Comparison of ENCODE assay signal across 2 cellular contexts in the genomic region with DNA sequence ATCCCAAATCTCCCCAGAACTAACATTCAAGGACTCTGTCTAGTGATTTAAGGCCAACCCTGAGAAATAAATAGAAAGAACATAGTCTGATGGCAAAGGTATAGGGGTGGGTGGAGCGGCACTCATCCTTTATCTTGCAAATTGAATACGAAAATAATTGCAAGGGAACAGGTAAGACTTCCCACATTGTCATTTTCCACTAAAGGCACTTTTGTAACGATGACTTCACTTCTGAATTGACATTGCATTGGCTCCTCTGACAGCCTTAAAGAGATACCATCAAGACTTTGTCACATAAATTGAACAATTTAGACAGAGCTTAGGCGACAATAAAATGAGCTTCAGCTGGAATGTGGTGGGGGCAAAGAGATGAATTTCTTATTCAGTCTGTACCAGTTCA.
TF ChIP-seq lines count a peak whose summit lies in the region.

No MANE protein-coding gene starts in this region.

TF ChIP-seq in H1, 55 proteins besides CTCF, POLR2A, EP300 and RAD21 (continues in another document):
- TF ChIP-seq, protein P1, sequence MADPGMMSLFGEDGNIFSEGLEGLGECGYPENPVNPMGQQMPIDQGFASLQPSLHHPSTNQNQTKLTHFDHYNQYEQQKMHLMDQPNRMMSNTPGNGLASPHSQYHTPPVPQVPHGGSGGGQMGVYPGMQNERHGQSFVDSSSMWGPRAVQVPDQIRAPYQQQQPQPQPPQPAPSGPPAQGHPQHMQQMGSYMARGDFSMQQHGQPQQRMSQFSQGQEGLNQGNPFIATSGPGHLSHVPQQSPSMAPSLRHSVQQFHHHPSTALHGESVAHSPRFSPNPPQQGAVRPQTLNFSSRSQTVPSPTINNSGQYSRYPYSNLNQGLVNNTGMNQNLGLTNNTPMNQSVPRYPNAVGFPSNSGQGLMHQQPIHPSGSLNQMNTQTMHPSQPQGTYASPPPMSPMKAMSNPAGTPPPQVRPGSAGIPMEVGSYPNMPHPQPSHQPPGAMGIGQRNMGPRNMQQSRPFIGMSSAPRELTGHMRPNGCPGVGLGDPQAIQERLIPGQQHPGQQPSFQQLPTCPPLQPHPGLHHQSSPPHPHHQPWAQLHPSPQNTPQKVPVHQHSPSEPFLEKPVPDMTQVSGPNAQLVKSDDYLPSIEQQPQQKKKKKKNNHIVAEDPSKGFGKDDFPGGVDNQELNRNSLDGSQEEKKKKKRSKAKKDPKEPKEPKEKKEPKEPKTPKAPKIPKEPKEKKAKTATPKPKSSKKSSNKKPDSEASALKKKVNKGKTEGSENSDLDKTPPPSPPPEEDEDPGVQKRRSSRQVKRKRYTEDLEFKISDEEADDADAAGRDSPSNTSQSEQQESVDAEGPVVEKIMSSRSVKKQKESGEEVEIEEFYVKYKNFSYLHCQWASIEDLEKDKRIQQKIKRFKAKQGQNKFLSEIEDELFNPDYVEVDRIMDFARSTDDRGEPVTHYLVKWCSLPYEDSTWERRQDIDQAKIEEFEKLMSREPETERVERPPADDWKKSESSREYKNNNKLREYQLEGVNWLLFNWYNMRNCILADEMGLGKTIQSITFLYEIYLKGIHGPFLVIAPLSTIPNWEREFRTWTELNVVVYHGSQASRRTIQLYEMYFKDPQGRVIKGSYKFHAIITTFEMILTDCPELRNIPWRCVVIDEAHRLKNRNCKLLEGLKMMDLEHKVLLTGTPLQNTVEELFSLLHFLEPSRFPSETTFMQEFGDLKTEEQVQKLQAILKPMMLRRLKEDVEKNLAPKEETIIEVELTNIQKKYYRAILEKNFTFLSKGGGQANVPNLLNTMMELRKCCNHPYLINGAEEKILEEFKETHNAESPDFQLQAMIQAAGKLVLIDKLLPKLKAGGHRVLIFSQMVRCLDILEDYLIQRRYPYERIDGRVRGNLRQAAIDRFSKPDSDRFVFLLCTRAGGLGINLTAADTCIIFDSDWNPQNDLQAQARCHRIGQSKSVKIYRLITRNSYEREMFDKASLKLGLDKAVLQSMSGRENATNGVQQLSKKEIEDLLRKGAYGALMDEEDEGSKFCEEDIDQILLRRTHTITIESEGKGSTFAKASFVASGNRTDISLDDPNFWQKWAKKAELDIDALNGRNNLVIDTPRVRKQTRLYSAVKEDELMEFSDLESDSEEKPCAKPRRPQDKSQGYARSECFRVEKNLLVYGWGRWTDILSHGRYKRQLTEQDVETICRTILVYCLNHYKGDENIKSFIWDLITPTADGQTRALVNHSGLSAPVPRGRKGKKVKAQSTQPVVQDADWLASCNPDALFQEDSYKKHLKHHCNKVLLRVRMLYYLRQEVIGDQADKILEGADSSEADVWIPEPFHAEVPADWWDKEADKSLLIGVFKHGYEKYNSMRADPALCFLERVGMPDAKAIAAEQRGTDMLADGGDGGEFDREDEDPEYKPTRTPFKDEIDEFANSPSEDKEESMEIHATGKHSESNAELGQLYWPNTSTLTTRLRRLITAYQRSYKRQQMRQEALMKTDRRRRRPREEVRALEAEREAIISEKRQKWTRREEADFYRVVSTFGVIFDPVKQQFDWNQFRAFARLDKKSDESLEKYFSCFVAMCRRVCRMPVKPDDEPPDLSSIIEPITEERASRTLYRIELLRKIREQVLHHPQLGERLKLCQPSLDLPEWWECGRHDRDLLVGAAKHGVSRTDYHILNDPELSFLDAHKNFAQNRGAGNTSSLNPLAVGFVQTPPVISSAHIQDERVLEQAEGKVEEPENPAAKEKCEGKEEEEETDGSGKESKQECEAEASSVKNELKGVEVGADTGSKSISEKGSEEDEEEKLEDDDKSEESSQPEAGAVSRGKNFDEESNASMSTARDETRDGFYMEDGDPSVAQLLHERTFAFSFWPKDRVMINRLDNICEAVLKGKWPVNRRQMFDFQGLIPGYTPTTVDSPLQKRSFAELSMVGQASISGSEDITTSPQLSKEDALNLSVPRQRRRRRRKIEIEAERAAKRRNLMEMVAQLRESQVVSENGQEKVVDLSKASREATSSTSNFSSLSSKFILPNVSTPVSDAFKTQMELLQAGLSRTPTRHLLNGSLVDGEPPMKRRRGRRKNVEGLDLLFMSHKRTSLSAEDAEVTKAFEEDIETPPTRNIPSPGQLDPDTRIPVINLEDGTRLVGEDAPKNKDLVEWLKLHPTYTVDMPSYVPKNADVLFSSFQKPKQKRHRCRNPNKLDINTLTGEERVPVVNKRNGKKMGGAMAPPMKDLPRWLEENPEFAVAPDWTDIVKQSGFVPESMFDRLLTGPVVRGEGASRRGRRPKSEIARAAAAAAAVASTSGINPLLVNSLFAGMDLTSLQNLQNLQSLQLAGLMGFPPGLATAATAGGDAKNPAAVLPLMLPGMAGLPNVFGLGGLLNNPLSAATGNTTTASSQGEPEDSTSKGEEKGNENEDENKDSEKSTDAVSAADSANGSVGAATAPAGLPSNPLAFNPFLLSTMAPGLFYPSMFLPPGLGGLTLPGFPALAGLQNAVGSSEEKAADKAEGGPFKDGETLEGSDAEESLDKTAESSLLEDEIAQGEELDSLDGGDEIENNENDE (IDR thresholded peaks at IDR 0.05; ENCODE audit: insufficient replicate concordance, low read length) = no peak
- no peak for TF ChIP-seq SIX5 (IDR thresholded peaks at IDR 0.05; ENCODE audit: low read depth, low read length)
- TF ChIP-seq, protein P2, sequence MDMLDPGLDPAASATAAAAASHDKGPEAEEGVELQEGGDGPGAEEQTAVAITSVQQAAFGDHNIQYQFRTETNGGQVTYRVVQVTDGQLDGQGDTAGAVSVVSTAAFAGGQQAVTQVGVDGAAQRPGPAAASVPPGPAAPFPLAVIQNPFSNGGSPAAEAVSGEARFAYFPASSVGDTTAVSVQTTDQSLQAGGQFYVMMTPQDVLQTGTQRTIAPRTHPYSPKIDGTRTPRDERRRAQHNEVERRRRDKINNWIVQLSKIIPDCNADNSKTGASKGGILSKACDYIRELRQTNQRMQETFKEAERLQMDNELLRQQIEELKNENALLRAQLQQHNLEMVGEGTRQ (IDR thresholded peaks at IDR 0.05; ENCODE audit: low read length) = no peak
- no peak for TF ChIP-seq SP4 (IDR thresholded peaks at IDR 0.05; ENCODE audit: low read length)
- no peak for TF ChIP-seq SP1 (IDR thresholded peaks at IDR 0.05; ENCODE audit: low read depth, low read length)
- TF ChIP-seq, protein P3, sequence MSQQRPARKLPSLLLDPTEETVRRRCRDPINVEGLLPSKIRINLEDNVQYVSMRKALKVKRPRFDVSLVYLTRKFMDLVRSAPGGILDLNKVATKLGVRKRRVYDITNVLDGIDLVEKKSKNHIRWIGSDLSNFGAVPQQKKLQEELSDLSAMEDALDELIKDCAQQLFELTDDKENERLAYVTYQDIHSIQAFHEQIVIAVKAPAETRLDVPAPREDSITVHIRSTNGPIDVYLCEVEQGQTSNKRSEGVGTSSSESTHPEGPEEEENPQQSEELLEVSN (IDR thresholded peaks at IDR 0.05) = no peak
- TF ChIP-seq, protein P4, sequence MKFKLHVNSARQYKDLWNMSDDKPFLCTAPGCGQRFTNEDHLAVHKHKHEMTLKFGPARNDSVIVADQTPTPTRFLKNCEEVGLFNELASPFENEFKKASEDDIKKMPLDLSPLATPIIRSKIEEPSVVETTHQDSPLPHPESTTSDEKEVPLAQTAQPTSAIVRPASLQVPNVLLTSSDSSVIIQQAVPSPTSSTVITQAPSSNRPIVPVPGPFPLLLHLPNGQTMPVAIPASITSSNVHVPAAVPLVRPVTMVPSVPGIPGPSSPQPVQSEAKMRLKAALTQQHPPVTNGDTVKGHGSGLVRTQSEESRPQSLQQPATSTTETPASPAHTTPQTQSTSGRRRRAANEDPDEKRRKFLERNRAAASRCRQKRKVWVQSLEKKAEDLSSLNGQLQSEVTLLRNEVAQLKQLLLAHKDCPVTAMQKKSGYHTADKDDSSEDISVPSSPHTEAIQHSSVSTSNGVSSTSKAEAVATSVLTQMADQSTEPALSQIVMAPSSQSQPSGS (IDR thresholded peaks at IDR 0.05; ENCODE audit: low read length) = no peak

TF ChIP-seq in neural cell, 6 proteins besides CTCF, POLR2A, EP300 and RAD21:
- peak; percentile 59 for TF ChIP-seq POLR2AphosphoS5 (IDR thresholded peaks at IDR 0.05)
- TF ChIP-seq EZH2 (IDR thresholded peaks at IDR 0.05; ENCODE audit: borderline replicate concordance, insufficient read depth, low read length, poor library complexity, severe bottlenecking) = no peak
- no peak for TF ChIP-seq MXI1 (conservative IDR thresholded peaks at IDR 0.05; ENCODE audit: poor library complexity, severe bottlenecking)
- TF ChIP-seq, protein P5, sequence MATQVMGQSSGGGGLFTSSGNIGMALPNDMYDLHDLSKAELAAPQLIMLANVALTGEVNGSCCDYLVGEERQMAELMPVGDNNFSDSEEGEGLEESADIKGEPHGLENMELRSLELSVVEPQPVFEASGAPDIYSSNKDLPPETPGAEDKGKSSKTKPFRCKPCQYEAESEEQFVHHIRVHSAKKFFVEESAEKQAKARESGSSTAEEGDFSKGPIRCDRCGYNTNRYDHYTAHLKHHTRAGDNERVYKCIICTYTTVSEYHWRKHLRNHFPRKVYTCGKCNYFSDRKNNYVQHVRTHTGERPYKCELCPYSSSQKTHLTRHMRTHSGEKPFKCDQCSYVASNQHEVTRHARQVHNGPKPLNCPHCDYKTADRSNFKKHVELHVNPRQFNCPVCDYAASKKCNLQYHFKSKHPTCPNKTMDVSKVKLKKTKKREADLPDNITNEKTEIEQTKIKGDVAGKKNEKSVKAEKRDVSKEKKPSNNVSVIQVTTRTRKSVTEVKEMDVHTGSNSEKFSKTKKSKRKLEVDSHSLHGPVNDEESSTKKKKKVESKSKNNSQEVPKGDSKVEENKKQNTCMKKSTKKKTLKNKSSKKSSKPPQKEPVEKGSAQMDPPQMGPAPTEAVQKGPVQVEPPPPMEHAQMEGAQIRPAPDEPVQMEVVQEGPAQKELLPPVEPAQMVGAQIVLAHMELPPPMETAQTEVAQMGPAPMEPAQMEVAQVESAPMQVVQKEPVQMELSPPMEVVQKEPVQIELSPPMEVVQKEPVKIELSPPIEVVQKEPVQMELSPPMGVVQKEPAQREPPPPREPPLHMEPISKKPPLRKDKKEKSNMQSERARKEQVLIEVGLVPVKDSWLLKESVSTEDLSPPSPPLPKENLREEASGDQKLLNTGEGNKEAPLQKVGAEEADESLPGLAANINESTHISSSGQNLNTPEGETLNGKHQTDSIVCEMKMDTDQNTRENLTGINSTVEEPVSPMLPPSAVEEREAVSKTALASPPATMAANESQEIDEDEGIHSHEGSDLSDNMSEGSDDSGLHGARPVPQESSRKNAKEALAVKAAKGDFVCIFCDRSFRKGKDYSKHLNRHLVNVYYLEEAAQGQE (IDR thresholded peaks at IDR 0.05; ENCODE audit: borderline replicate concordance) = peak; percentile 39
- TF ChIP-seq SMC3 (conservative IDR thresholded peaks at IDR 0.05; ENCODE audit: poor library complexity) = peak; percentile 38
